8 cellular contexts compared by ENCODE assay signal in the genomic region with DNA sequence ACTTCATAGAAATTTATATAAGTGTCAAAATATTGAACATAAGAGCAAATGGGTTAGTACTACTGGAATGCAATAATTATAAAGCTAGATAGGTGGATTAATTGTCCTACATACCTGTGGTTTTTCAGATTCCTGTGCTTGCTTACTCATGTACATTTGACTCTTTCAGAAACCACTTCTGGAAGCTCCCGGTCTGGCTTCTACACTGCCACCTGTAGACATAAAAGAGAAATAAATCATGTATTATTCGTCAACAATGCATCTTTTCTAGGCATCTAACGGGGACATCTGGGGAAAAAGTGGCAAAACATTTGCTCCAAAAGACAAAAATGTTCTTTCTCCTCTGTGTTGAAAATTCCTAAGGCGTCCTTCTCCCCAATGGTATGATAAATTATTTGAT.
DNase-seq lines count a peak whose midpoint lies in the region; ATAC-seq and TF ChIP-seq lines count a peak whose summit lies in the region.

No MANE protein-coding gene starts in this region.

- H3K27ac Mint-ChIP-seq in progenitor cell of endocrine pancreas = no peak overlapping the region

- no peak overlapping the region for H3K4me3 ChIP-seq in LNCaP clone FGC (ENCODE audit: low read depth, low read length)
- no peak overlapping the region for H3K4me3 ChIP-seq in WERI-Rb-1 (ENCODE audit: low read depth, low read length)

- no peak overlapping the region for H3K27ac ChIP-seq in WERI-Rb-1

- H3K27me3 Mint-ChIP-seq in progenitor cell of endocrine pancreas = no peaks in the 10 kb centered on the region

- TF ChIP-seq CTCF in LNCaP clone FGC (IDR thresholded peaks at IDR 0.05; ENCODE audit: control insufficient read depth, extremely low read depth, insufficient read depth) = peak; percentile 41
- TF ChIP-seq CTCF in WERI-Rb-1 (IDR thresholded peaks at IDR 0.05; ENCODE audit: low read depth, low read length) = 0 out of 2 replicates have a peak, but pooled peaks have one; percentile 4
- TF ChIP-seq CTCF in progenitor cell of endocrine pancreas (IDR thresholded peaks at IDR 0.05; ENCODE audit: unreplicated experiment) = peak; percentile 36

- DNase-seq in NCI-H524 (lab: John Stamatoyannopoulos, UW) (peak; percentile 9 to 48), NCI-H524 treated with DMSO at 0.1 percent for 48 hours (lab: John Stamatoyannopoulos, UW) (no peak), LNCaP clone FGC (ENCODE audit: low read depth) (no peak), WERI-Rb-1 (no peak), fibroblast of gingiva (ENCODE audit: low read depth) (peak; percentile 72), progenitor cell of endocrine pancreas (ENCODE audit: low spot score, unreplicated experiment) (no peak)

- ATAC-seq in HG03378 (IDR thresholded peaks at IDR 0.05; ENCODE audit: unreplicated experiment) (no peak), HG02759 (IDR thresholded peaks at IDR 0.05; ENCODE audit: unreplicated experiment) (no peak)

- H3K9me3 ChIP-seq in WERI-Rb-1 (ENCODE audit: severe bottlenecking) = no peaks in the 10 kb centered on the region

- H3K36me3 ChIP-seq in WERI-Rb-1 = no peaks in the 10 kb centered on the region; the same call in 1 of the 2 replicates

- peaks cover 7% of the 10 kb centered on the region for H3K27me3 ChIP-seq in WERI-Rb-1 (ENCODE audit: insufficient read depth, low read depth, severe bottlenecking)

- peaks cover 12% of the 10 kb centered on the region for H3K9me3 Mint-ChIP-seq in progenitor cell of endocrine pancreas (ENCODE audit: low read depth)

- peaks cover 7% of the 10 kb centered on the region for H3K36me3 Mint-ChIP-seq in progenitor cell of endocrine pancreas (ENCODE audit: insufficient read depth)

- peak overlapping the region; percentile 91 for H3K4me3 Mint-ChIP-seq in progenitor cell of endocrine pancreas (ENCODE audit: low read depth)

- H3K4me1 Mint-ChIP-seq in progenitor cell of endocrine pancreas (ENCODE audit: low read depth) = peaks cover 6% of the 10 kb centered on the region

Comparison
In these comparisons a context has a peak if more than half of its experiments do, and no peak if none do; other contexts are left out.
1. DNase-seq: peak in NCI-H524 (2 of 2) and fibroblast of gingiva (single experiment); none in NCI-H524 treated with DMSO at 0.1 percent for 48 hours (single experiment), LNCaP clone FGC (single experiment), WERI-Rb-1 (single experiment) and progenitor cell of endocrine pancreas (single experiment).
2. Peak in every context shown above with its lines, with median percentiles within 50 percentile points of each other: CTCF ChIP-seq.